1 cellular context compared by ENCODE assay signal in the genomic region with DNA sequence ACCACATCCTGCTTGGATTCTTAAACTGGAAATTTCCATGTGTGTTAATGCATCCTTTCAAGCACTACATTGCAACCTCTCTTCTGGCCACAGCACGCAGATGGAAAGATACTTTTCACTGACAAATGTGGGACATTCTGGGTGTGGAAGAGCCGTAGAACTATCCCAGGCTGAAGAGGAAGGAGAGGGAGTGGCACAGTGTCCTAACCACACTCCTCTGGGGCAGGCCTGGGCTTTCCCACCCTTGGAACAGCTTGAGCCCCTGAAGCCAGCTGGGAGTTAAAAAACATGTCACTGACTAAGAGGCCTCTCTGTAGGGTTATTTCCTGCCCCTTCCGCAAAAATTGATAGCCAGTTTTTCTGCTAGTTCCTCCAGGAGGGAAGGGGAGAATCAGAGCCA.
TF ChIP-seq lines count a peak whose summit lies in the region.

No MANE protein-coding gene starts in this region.

TF ChIP-seq in SK-N-SH treated with all-trans-retinoic acid at 6 μM for 48 hours, 23 proteins besides CTCF, POLR2A, EP300 and RAD21 (continued from another document):
- TF ChIP-seq, protein P1, sequence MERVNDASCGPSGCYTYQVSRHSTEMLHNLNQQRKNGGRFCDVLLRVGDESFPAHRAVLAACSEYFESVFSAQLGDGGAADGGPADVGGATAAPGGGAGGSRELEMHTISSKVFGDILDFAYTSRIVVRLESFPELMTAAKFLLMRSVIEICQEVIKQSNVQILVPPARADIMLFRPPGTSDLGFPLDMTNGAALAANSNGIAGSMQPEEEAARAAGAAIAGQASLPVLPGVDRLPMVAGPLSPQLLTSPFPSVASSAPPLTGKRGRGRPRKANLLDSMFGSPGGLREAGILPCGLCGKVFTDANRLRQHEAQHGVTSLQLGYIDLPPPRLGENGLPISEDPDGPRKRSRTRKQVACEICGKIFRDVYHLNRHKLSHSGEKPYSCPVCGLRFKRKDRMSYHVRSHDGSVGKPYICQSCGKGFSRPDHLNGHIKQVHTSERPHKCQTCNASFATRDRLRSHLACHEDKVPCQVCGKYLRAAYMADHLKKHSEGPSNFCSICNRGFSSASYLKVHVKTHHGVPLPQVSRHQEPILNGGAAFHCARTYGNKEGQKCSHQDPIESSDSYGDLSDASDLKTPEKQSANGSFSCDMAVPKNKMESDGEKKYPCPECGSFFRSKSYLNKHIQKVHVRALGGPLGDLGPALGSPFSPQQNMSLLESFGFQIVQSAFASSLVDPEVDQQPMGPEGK (CRISPR knock-in tag; IDR thresholded peaks at IDR 0.05; ENCODE audit: borderline replicate concordance), result no peak
- TF ChIP-seq ZNF8 (CRISPR knock-in tag; IDR thresholded peaks at IDR 0.05), result no peak
- TF ChIP-seq, protein P2, sequence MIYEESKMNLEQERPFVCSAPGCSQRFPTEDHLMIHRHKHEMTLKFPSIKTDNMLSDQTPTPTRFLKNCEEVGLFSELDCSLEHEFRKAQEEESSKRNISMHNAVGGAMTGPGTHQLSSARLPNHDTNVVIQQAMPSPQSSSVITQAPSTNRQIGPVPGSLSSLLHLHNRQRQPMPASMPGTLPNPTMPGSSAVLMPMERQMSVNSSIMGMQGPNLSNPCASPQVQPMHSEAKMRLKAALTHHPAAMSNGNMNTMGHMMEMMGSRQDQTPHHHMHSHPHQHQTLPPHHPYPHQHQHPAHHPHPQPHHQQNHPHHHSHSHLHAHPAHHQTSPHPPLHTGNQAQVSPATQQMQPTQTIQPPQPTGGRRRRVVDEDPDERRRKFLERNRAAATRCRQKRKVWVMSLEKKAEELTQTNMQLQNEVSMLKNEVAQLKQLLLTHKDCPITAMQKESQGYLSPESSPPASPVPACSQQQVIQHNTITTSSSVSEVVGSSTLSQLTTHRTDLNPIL (CRISPR knock-in tag; IDR thresholded peaks at IDR 0.05; ENCODE audit: low read depth), result no peak
- no peak for TF ChIP-seq TCF4 (CRISPR knock-in tag; IDR thresholded peaks at IDR 0.05; ENCODE audit: borderline replicate concordance)
